ENCODE assay signal across 8 cellular contexts in genomic region chr2:197209742-197210408, GRCh38.
A peak's percentile ranks its signal among the peaks of the same experiment; 100 is the strongest.
DNase-seq lines count a peak whose midpoint lies in the region; ATAC-seq and TF ChIP-seq lines count a peak whose summit lies in the region.

No MANE protein-coding gene starts in this region.

- no peaks in the 10 kb centered on the region for H3K27me3 Mint-ChIP-seq in osteocyte (ENCODE audit: unreplicated experiment)

- TF ChIP-seq CTCF in osteocyte (IDR thresholded peaks at IDR 0.05): no peak

- H3K36me3 Mint-ChIP-seq in osteocyte (ENCODE audit: unreplicated experiment): no peaks in the 10 kb centered on the region

- peak; percentile 23 for DNase-seq in activated CD4-positive, alpha-beta T cell treated with anti-CD3 and anti-CD28 coated beads for 1 hour
- DNase-seq in kidney glomerular epithelial cell (lab: John Stamatoyannopoulos, UW) (peak; percentile 98), osteocyte (ENCODE audit: extremely low spot score, unreplicated experiment) (no peak), cerebellar nuclear complex (lab: John Stamatoyannopoulos, UW) (no peak), cerebellar cortex (ENCODE audit: low spot score) (no peak), NCI-H1694 (lab: John Stamatoyannopoulos, UW) (no peak)

- ATAC-seq in GM18907 (IDR thresholded peaks at IDR 0.05; ENCODE audit: unreplicated experiment): peak; percentile 41
- peak; percentile 38 for ATAC-seq in HG03066 (IDR thresholded peaks at IDR 0.05; ENCODE audit: low read depth, unreplicated experiment)

- H3K27ac Mint-ChIP-seq in osteocyte (ENCODE audit: unreplicated experiment): no peak overlapping the region

- no peak overlapping the region for H3K4me3 Mint-ChIP-seq in osteocyte (ENCODE audit: unreplicated experiment)

- H3K4me1 Mint-ChIP-seq in osteocyte (ENCODE audit: unreplicated experiment): peaks cover 26% of the 10 kb centered on the region

- no peaks in the 10 kb centered on the region for H3K9me3 Mint-ChIP-seq in osteocyte (ENCODE audit: unreplicated experiment)

Comparison
In these comparisons a context has a peak if more than half of its experiments do, and no peak if none do; other contexts are left out.
1. DNase-seq: peak in activated CD4-positive, alpha-beta T cell treated with anti-CD3 and anti-CD28 coated beads for 1 hour (single experiment) and kidney glomerular epithelial cell (single experiment); none in osteocyte (single experiment), cerebellar nuclear complex (0 of 2), cerebellar cortex (single experiment) and NCI-H1694 (single experiment).